14 cellular contexts compared by ENCODE assay signal in the genomic region with DNA sequence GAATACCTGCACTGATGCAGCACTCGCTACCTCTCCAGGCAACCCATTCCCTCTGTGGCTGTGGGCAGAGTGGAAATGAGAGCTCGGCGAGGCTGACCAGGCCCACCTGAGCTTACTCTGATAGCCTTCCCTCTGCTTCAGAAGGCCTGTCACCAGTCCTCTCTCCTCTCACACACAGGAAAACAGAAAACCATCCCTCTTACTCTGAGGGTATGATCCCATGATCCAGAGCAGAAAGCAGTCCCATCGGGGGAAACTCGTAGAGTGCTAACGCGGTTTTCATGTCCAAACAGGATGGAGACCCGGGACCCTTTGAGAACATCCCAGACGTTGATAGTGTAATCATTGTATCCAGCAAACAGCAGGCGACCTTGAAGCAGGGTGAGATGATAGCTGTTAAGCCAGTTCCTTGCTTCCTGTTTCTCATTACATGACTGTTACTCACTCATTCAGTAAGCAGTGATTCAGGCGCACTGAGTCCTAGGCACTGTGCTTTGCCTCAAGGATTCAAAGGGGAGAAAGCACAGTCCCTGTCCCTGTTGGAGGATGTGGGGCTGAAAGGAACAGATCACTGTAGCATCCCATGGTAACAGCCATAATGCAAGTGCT. TPM values are rescaled to one million over a fixed set of nuclear protein-coding genes. Genes with fewer than 3 reads are reported as not detected.
DNase-seq lines count a peak whose midpoint lies in the region; ATAC-seq, FAIRE-seq and TF ChIP-seq lines count a peak whose summit lies in the region.
"Had no signal": no experiment of that assay in that cellular context is flagged by ENCODE, and none has a peak within 500 bp of the region (broad histone marks: within the 10 kb centered on the region; RNA-seq: fewer than 3 reads in every experiment).

No MANE protein-coding gene starts in this region.

- ATAC-seq in stimulated activated naive CD8-positive, alpha-beta T cell treated with anti-CD3 and anti-CD28 coated beads, Interleukin-15, Interleukin-2, amounts not matched to agents 100 U/mL and 50 U/mL, for 24 hours = peak; percentile 36
- ATAC-seq in stimulated activated naive CD8-positive, alpha-beta T cell treated with anti-CD3 and anti-CD28 coated beads, Interleukin-15, amount 100 ng/mL, for 72 hours = no peak
- ATAC-seq in SK-N-SH treated with all-trans-retinoic acid at 6 μM for 48 hours (peak; percentile 83), GM21717 (IDR thresholded peaks at IDR 0.05; ENCODE audit: unreplicated experiment) (no peak)

- peaks cover 2 to 12% of the 10 kb centered on the region in 2 donors for H3K36me3 ChIP-seq in kidney (ENCODE audit: control insufficient read depth in 1 of 2, insufficient read depth in 2 of 2, low read length in 2 of 2)

- peak overlapping the region in 1 of 2 donors; percentile 22 for H3K27ac Mint-ChIP-seq in stimulated activated naive CD8-positive, alpha-beta T cell treated with anti-CD3 and anti-CD28 coated beads, Interleukin-15, amount 100 ng/mL, for 72 hours

- no peak overlapping the region for H3K27ac ChIP-seq in kidney (ENCODE audit: low read depth in 2 of 2, low read length in 2 of 2)

- no peaks in the 10 kb centered on the region for H3K4me1 ChIP-seq in kidney (ENCODE audit: control insufficient read depth in 1 of 2, insufficient read depth in 1 of 2, low read depth in 1 of 2, low read length in 2 of 2)

- H3K4me3 Mint-ChIP-seq in stimulated activated naive CD8-positive, alpha-beta T cell treated with anti-CD3 and anti-CD28 coated beads, Interleukin-15, amount 100 ng/mL, for 72 hours = no peak overlapping the region

- no peaks in the 10 kb centered on the region for H3K9me3 Mint-ChIP-seq in stimulated activated naive CD8-positive, alpha-beta T cell treated with anti-CD3 and anti-CD28 coated beads, Interleukin-15, amount 100 ng/mL, for 72 hours

- intact Hi-C loops in kidney (cut with DNase I) = no loop called here

- DNase-seq in stimulated activated naive CD8-positive, alpha-beta T cell treated with anti-CD3 and anti-CD28 coated beads, Interleukin-15, Interleukin-2, amounts not matched to agents 100 U/mL and 50 U/mL, for 24 hours = no peak
- DNase-seq in stimulated activated naive CD8-positive, alpha-beta T cell treated with anti-CD3 and anti-CD28 coated beads, Interleukin-15, amount 100 ng/mL, for 72 hours = no peak
- DNase-seq in fibroblast of villous mesenchyme (ENCODE audit: low read depth) (peak; percentile 63), kidney (no peak), hepatic stellate cell (ENCODE audit: low spot score) (no peak), Ammon's horn (ENCODE audit: low spot score) (no peak)
- DNase-seq: aorta; COR-L47; NCI-H524; stimulated activated CD4-positive, alpha-beta T cell treated with anti-CD3 and anti-CD28 coated beads, Interleukin-4, amount 100 ng/mL, for 1 hour had no signal

- no peak for FAIRE-seq in kidney (lab: Jason Lieb, UNC)
- FAIRE-seq: islet of Langerhans had no signal

- no peak overlapping the region for H3K9ac ChIP-seq in kidney (ENCODE audit: low read length in 2 of 2)

- H3K27me3 Mint-ChIP-seq in stimulated activated naive CD8-positive, alpha-beta T cell treated with anti-CD3 and anti-CD28 coated beads, Interleukin-15, amount 100 ng/mL, for 72 hours = no peaks in the 10 kb centered on the region

- H3K9me3 ChIP-seq in kidney (ENCODE audit: control insufficient read depth in 1 of 2, low read length in 2 of 2) = no peaks in the 10 kb centered on the region

- H3K4me1 Mint-ChIP-seq in stimulated activated naive CD8-positive, alpha-beta T cell treated with anti-CD3 and anti-CD28 coated beads, Interleukin-15, amount 100 ng/mL, for 72 hours = no peaks in the 10 kb centered on the region

- TF ChIP-seq CTCF in fibroblast of villous mesenchyme (IDR thresholded peaks at IDR 0.05; ENCODE audit: insufficient read depth, low read depth, low read length) (no peak), kidney (IDR thresholded peaks at IDR 0.05; ENCODE audit: borderline replicate concordance, extremely low read depth, insufficient read depth) (no peak)

- H3K4me3 ChIP-seq in fibroblast of villous mesenchyme (ENCODE audit: low read depth, low read length) (no peak overlapping the region), kidney (ENCODE audit: low read length in 2 of 2) (no peak overlapping the region)

TF ChIP-seq in SK-N-SH treated with all-trans-retinoic acid at 6 μM for 48 hours, 23 proteins besides CTCF, POLR2A, EP300 and RAD21:
- TF ChIP-seq ZNF565 (CRISPR knock-in tag; conservative IDR thresholded peaks at IDR 0.05; ENCODE audit: low read depth) (no peak), ZFP30 (CRISPR knock-in tag; IDR thresholded peaks at IDR 0.05) (no peak)

RNA-seq across cellular contexts. Expression of a gene that starts 11.8 kb away (rescaled TPM):
- total RNA-seq in fibroblast of villous mesenchyme (0.64 and 3.5 TPM in 2 replicates), kidney (1.4 TPM)
- 3.3 TPM for polyA plus RNA-seq in kidney (ENCODE audit: insufficient read depth, low read depth, low replicate concordance)
- total RNA-seq: aorta, osteocyte had no signal
- polyA plus RNA-seq: aorta had no signal

Comparison
In these comparisons a context has a peak if more than half of its experiments do, and no peak if none do; other contexts are left out.
1. ATAC-seq: peak in stimulated activated naive CD8-positive, alpha-beta T cell treated with anti-CD3 and anti-CD28 coated beads, Interleukin-15, Interleukin-2, amounts not matched to agents 100 U/mL and 50 U/mL, for 24 hours (single experiment) and SK-N-SH treated with all-trans-retinoic acid at 6 μM for 48 hours (single experiment); none in stimulated activated naive CD8-positive, alpha-beta T cell treated with anti-CD3 and anti-CD28 coated beads, Interleukin-15, amount 100 ng/mL, for 72 hours (single experiment) and GM21717 (single experiment).